Comparison of ENCODE assay signal across 16 cellular contexts in genomic region chr10:81414038-81414437, GRCh38.
DNase-seq lines count a peak whose midpoint lies in the region; ATAC-seq and TF ChIP-seq lines count a peak whose summit lies in the region.
"Had no signal": no experiment of that assay in that cellular context is flagged by ENCODE, and none has a peak within 500 bp of the region (broad histone marks: within the 10 kb centered on the region; RNA-seq: fewer than 3 reads in every experiment).

No MANE protein-coding gene starts in this region.

- H3K4me1 ChIP-seq in SK-N-SH (ENCODE audit: control insufficient read depth in 1 of 2, insufficient read depth in 2 of 2, low read depth in 1 of 2, low read length in 1 of 2) (no peaks in the 10 kb centered on the region), Panc1 (ENCODE audit: control insufficient read depth, insufficient read depth, low read length) (no peaks in the 10 kb centered on the region), iPS DF 6.9 (ENCODE audit: control insufficient read depth, insufficient read depth, low read length) (no peaks in the 10 kb centered on the region), smooth muscle cell (ENCODE audit: low read depth) (no peaks in the 10 kb centered on the region)
- H3K4me1 ChIP-seq: psoas muscle had no signal

- H3F3A ChIP-seq in SK-N-SH (replicated peaks; ENCODE audit: insufficient read depth), result no peaks in the 10 kb centered on the region
- no peaks in the 10 kb centered on the region for H3F3A ChIP-seq in smooth muscle cell (ENCODE audit: low read depth)

- H3K27me3 ChIP-seq in SK-N-SH (ENCODE audit: insufficient read depth) (no peaks in the 10 kb centered on the region), Panc1 (ENCODE audit: control insufficient read depth, insufficient read depth, low read length) (no peaks in the 10 kb centered on the region), iPS DF 6.9 (ENCODE audit: control insufficient read depth, insufficient read depth, low read length) (no peaks in the 10 kb centered on the region), smooth muscle cell (ENCODE audit: low read depth) (no peaks in the 10 kb centered on the region)

- CTCF ChIA-PET in SK-N-SH (lab: Yijun Ruan, JAX), result interaction anchor here (1.1 kb wide), 2 partner anchors 13 to 36 kb away, joined by 3 to 4 read pairs; no protein-coding TSS in a partner anchor
- CTCF ChIA-PET in Panc1 (lab: Charles Lee), result interaction anchor here (0.6 kb wide), 1 partner anchor 24 kb away, joined by 3 read pairs; no protein-coding TSS in a partner anchor

- H3K27ac ChIP-seq in SK-N-SH (ENCODE audit: low read depth in 2 of 2, low read length in 1 of 2), result no peak overlapping the region
- no peak overlapping the region for H3K27ac ChIP-seq in Panc1 (ENCODE audit: low read length)
- H3K27ac ChIP-seq in iPS DF 6.9 (ENCODE audit: low read length), result no peak overlapping the region
- no peak overlapping the region for H3K27ac ChIP-seq in smooth muscle cell (ENCODE audit: low read depth)
- H3K27ac ChIP-seq: psoas muscle, SK-N-MC had no signal

- no peaks in the 10 kb centered on the region for H3K79me2 ChIP-seq in SK-N-SH (ENCODE audit: insufficient read depth)
- no peaks in the 10 kb centered on the region for H3K79me2 ChIP-seq in smooth muscle cell (ENCODE audit: low read depth)

- TF ChIP-seq RAD21 in SK-N-SH (IDR thresholded peaks at IDR 0.05; ENCODE audit: low read length), result peak; percentile 22

- 0% methylated on average over 1 of the region's 1 CpG for WGBS in SK-N-SH (ENCODE audit: low lambda C conversion rate)
- WGBS in iPS DF 6.9 (ENCODE audit: insufficient coverage, insufficient read length), result no CpG with 5 or more reads among the region's 1 CpG
- 18% methylated on average over 1 of the region's 1 CpG for WGBS in smooth muscle cell (ENCODE audit: low lambda C conversion rate)

- TF ChIP-seq CTCF in SK-N-SH (IDR thresholded peaks at IDR 0.05), result no peak
- TF ChIP-seq CTCF in Panc1 (IDR thresholded peaks at IDR 0.05), result peak; percentile 19; the same call in 1 of the 2 replicates
- TF ChIP-seq CTCF in smooth muscle cell (IDR thresholded peaks at IDR 0.05; ENCODE audit: borderline replicate concordance, insufficient read depth, poor library complexity, severe bottlenecking), result peak; percentile 41

- POLR2A ChIA-PET in SK-N-SH (lab: Yijun Ruan, JAX) (no interaction called here), Panc1 (lab: Charles Lee) (no interaction called here)

- H2AFZ ChIP-seq in SK-N-SH (ENCODE audit: low read depth), result no peak overlapping the region
- no peak overlapping the region for H2AFZ ChIP-seq in smooth muscle cell (ENCODE audit: low read depth)

- H3K36me3 ChIP-seq in SK-N-SH (replicated peaks in 1 of 2; ENCODE audit: control insufficient read depth in 1 of 2, insufficient read depth in 2 of 2, low read length in 1 of 2) (no peaks in the 10 kb centered on the region), Panc1 (ENCODE audit: control insufficient read depth, insufficient read depth, low read length) (no peaks in the 10 kb centered on the region), iPS DF 6.9 (ENCODE audit: control insufficient read depth, insufficient read depth, low read length) (no peaks in the 10 kb centered on the region), smooth muscle cell (ENCODE audit: low read depth) (no peaks in the 10 kb centered on the region)

- H3K4me3 ChIP-seq in SK-N-SH (ENCODE audit: low read depth in 2 of 2, low read length in 1 of 2), result peak overlapping the region in 1 of 2 experiments; percentile 39; a peak in 1 of 4 replicates
- H3K4me3 ChIP-seq in Panc1 (ENCODE audit: low read depth in 2 of 2, low read length in 2 of 2), result no peak overlapping the region
- no peak overlapping the region for H3K4me3 ChIP-seq in iPS DF 6.9 (ENCODE audit: low read length)
- H3K4me3 ChIP-seq in smooth muscle cell, result no peak overlapping the region
- H3K4me3 ChIP-seq: psoas muscle, SK-N-MC had no signal

- no peak for TF ChIP-seq EP300 in SK-N-SH (IDR thresholded peaks at IDR 0.05; ENCODE audit: borderline replicate concordance in 1 of 2, low read depth in 1 of 2, low read length in 1 of 2)

- H3K9ac ChIP-seq in SK-N-SH (no peak overlapping the region), smooth muscle cell (ENCODE audit: low read depth) (no peak overlapping the region)

- in situ Hi-C loops in Panc1 (cut with HindIII; ENCODE audit: low pct_unique_long_range_greater_than_20kb, low sequenced_read_pairs), result no loop called here

- H3K9me3 ChIP-seq in SK-N-SH, result peaks cover 4% of the 10 kb centered on the region; the same call in 1 of the 2 replicates
- H3K9me3 ChIP-seq in Panc1 (ENCODE audit: control insufficient read depth, insufficient read depth, low read depth, low read length), result peaks cover 8% of the 10 kb centered on the region; the same call in 1 of the 2 replicates
- no peaks in the 10 kb centered on the region for H3K9me3 ChIP-seq in iPS DF 6.9 (ENCODE audit: control insufficient read depth, insufficient read depth, low read length)
- no peaks in the 10 kb centered on the region for H3K9me3 ChIP-seq in smooth muscle cell (replicated peaks; ENCODE audit: low read depth)
- H3K9me3 ChIP-seq: psoas muscle had no signal

- BruUV-seq in Panc1 (replicated peaks; lab: Mats Ljungman, UMichigan), result no TSS peak

- H4K20me1 ChIP-seq in SK-N-SH (ENCODE audit: insufficient read depth) (no peaks in the 10 kb centered on the region), smooth muscle cell (ENCODE audit: low read depth) (no peaks in the 10 kb centered on the region)

- intact Hi-C loops in Panc1 (cut with micrococcal nuclease; ENCODE audit: unreplicated experiment), result no loop called here

- DNase-seq in SK-N-SH (no peak), Panc1 (ENCODE audit: low read depth, low spot score) (no peak), iPS DF 6.9 (ENCODE audit: low read depth, low spot score) (peak; percentile 31), smooth muscle cell (lab: John Stamatoyannopoulos, UW; ENCODE audit: unreplicated experiment) (no peak), erythroblast (lab: John Stamatoyannopoulos, UW) (no peak)
- DNase-seq in activated CD4-positive, CD25-positive, alpha-beta regulatory T cell (lab: John Stamatoyannopoulos, UW), result no peak
- DNase-seq: activated T-cell treated with anti-CD3 and anti-CD28 coated beads, Interleukin-2, amount 50 U/mL, for 72 hours; DND-41; effector memory CD8-positive, alpha-beta T cell; head of caudate nucleus; midbrain; NCI-H1092; psoas muscle had no signal

- TF ChIP-seq POLR2A in erythroblast (IDR thresholded peaks at IDR 0.05; ENCODE audit: low read length), result no peak

- no peak overlapping the region for H3K4me2 ChIP-seq in SK-N-SH
- no peak overlapping the region for H3K4me2 ChIP-seq in smooth muscle cell

- H3K9me2 ChIP-seq in SK-N-SH, result no peaks in the 10 kb centered on the region

- ATAC-seq in SK-N-SH treated with all-trans-retinoic acid at 6 μM for 48 hours, result no peak
- no peak for ATAC-seq in Panc1
- no peak for ATAC-seq in HG03280 (IDR thresholded peaks at IDR 0.05; ENCODE audit: unreplicated experiment)
- ATAC-seq: activated T-cell treated with anti-CD3 and anti-CD28 coated beads, Interleukin-2, amount 50 U/mL, for 72 hours; effector memory CD8-positive, alpha-beta T cell; psoas muscle had no signal

TF ChIP-seq in SK-N-SH, 30 proteins besides CTCF, POLR2A, EP300 and RAD21:
- peak; percentile 3; the same call in 1 of the 2 replicates for TF ChIP-seq SMC3 (IDR thresholded peaks at IDR 0.05; ENCODE audit: low read depth, low read length)
- TF ChIP-seq NFIC (IDR thresholded peaks at IDR 0.05; ENCODE audit: borderline replicate concordance), result no peak

TF ChIP-seq in SK-N-SH treated with all-trans-retinoic acid at 6 μM for 48 hours, 23 proteins besides CTCF, POLR2A, EP300 and RAD21:
- no peak for TF ChIP-seq POU6F1 (CRISPR knock-in tag; IDR thresholded peaks at IDR 0.05; ENCODE audit: borderline replicate concordance, low read depth)
- no peak for TF ChIP-seq ZNF8 (CRISPR knock-in tag; IDR thresholded peaks at IDR 0.05)
- TF ChIP-seq TCF4 (CRISPR knock-in tag; IDR thresholded peaks at IDR 0.05; ENCODE audit: borderline replicate concordance), result no peak
- TF ChIP-seq PATZ1 (CRISPR knock-in tag; IDR thresholded peaks at IDR 0.05; ENCODE audit: borderline replicate concordance), result no peak
- no peak for TF ChIP-seq ZNF70 (CRISPR knock-in tag; IDR thresholded peaks at IDR 0.05)
- no peak for TF ChIP-seq TOX (CRISPR knock-in tag; IDR thresholded peaks at IDR 0.05; ENCODE audit: borderline replicate concordance)
- TF ChIP-seq GLIS3 (CRISPR knock-in tag; IDR thresholded peaks at IDR 0.05), result no peak
